In the genomic region with DNA sequence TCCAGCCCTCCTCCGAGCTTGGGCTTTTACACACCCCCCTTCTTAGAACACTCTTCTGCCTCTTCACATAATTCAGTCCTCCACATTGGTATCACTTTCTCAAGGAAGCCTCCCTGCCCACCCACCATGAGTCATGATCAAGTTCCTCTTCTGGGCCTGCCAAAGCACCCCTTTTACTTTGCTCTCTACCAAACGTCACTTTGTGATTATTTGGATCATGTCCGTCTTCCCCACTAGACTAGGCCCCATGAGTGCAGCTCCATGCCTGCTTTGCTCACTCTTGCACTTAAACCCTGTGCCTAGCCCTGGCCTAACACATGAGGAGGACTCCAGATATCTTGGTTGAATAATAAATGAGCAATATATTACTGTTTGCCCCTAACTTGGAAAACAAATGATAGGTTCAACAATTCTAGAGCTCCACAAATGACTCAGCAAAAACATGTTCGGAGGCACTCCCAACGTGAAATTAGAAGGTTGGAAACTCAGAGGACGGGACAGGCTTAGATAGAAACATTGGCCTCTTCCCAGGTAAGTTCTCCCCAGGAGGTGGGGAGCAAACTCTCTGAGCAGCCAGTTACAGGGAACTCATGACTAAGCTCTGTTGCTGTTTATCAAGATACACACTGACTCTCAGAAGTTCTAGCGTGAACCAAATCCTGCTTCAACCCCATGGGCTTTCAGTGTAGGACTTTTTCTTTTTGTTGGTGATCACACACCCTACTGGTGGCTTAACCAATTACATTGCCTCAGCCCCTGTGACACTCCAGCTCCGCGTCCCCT, we compare ENCODE assay signal across 1 cellular context.
TF ChIP-seq lines count a peak whose summit lies in the region.

No MANE protein-coding gene starts in this region.

TF ChIP-seq in A549, 52 proteins besides CTCF, POLR2A, EP300 and RAD21 (continued from another document):
- TF ChIP-seq MAFK (IDR thresholded peaks at IDR 0.05; ENCODE audit: partially characterized antibody) (peak; percentile 99), HOXB5 (CRISPR knock-in tag; IDR thresholded peaks at IDR 0.05) (no peak), TP53 (CRISPR knock-in tag; IDR thresholded peaks at IDR 0.05) (peak; percentile 77; the same call in 1 of the 2 replicates), FOSL2 (IDR thresholded peaks at IDR 0.05) (no peak), FOSL2 (CRISPR knock-in tag; IDR thresholded peaks at IDR 0.05) (peak; percentile 51; the same call in 1 of the 2 replicates), EHF (CRISPR knock-in tag; IDR thresholded peaks at IDR 0.05) (peak; percentile 77; the same call in 1 of the 2 replicates), SMC3 (IDR thresholded peaks at IDR 0.05) (peak; percentile 78), NFE2L2 (conservative IDR thresholded peaks at IDR 0.05; ENCODE audit: low read length) (peak; percentile 98)
